In the genomic region with DNA sequence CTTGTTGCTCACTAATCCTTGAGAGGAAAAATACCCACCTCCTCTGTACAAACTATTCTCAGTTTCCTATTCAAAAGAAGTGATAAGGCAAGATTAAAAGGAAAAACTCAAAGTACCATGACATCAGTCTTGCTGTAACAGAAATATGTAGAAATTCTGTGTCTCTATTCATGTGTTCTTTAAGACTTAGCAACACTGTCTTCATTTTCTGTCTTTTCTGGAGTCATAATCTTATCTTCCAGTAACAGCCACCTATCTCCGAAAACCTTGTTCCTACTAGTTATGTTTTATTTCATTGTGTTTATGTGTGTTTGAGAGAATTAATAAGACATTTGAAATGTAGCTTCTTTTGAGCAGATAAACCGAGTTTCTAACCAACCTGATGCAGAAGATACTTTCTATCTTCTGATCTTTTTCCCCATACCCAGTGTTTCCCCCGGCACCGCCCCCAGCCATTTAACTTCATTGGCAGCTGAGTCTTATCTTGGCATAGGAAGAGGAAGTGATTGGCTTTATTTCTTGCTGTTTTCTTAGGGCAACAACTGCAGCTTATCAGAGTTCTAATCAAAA, we compare ENCODE assay signal across 13 cellular contexts. TPM values are rescaled to one million over a fixed set of nuclear protein-coding genes. Genes with fewer than 3 reads are reported as not detected.
DNase-seq lines count a peak whose midpoint lies in the region; ATAC-seq and TF ChIP-seq lines count a peak whose summit lies in the region.
"Had no signal": no experiment of that assay in that cellular context is flagged by ENCODE, and none has a peak within 500 bp of the region (broad histone marks: within the 10 kb centered on the region; RNA-seq: fewer than 3 reads in every experiment).

No MANE protein-coding gene starts in this region.

- H3K4me3 ChIP-seq in right cardiac atrium (ENCODE audit: low read length): peak overlapping the region; percentile 28
- no peak overlapping the region for H3K4me3 ChIP-seq in mammary epithelial cell (replicated peaks in 1 of 3; ENCODE audit: insufficient read depth in 1 of 3, low read depth in 2 of 3, low read length in 3 of 3)
- H3K4me3 ChIP-seq: MG63 had no signal

- H3K27me3 ChIP-seq in right cardiac atrium (ENCODE audit: control insufficient read depth, insufficient read depth) (no peaks in the 10 kb centered on the region), mammary epithelial cell (ENCODE audit: insufficient read depth, low read length) (no peaks in the 10 kb centered on the region)
- H3K27me3 ChIP-seq: MG63 had no signal

- no peak overlapping the region for H3K9ac ChIP-seq in mammary epithelial cell (ENCODE audit: insufficient read depth, low read length)

- H3K4me1 ChIP-seq in right cardiac atrium (ENCODE audit: control insufficient read depth, insufficient read depth, low read length) (peaks cover 2% of the 10 kb centered on the region), mammary epithelial cell (ENCODE audit: insufficient read depth, low read length) (no peaks in the 10 kb centered on the region)

- H3K4me3 Mint-ChIP-seq in activated naive CD8-positive, alpha-beta T cell: peak overlapping the region; percentile 69
- peak overlapping the region; percentile 70 for H3K4me3 Mint-ChIP-seq in stimulated activated naive CD8-positive, alpha-beta T cell treated with anti-CD3 and anti-CD28 coated beads, Interleukin-15, Interleukin-2, amounts not matched to agents 100 ng/mL and 50 ng/mL, for 24 hours
- H3K4me3 Mint-ChIP-seq: stimulated activated effector memory CD8-positive, alpha-beta T cell treated with anti-CD3 and anti-CD28 coated beads, Interleukin-12 subunit alpha, Interleukin-12 subunit beta, amount 100 ng/mL, for 72 hours had no signal

- H3K27me3 Mint-ChIP-seq in activated naive CD8-positive, alpha-beta T cell: no peaks in the 10 kb centered on the region
- no peaks in the 10 kb centered on the region for H3K27me3 Mint-ChIP-seq in stimulated activated naive CD8-positive, alpha-beta T cell treated with anti-CD3 and anti-CD28 coated beads, Interleukin-15, Interleukin-2, amounts not matched to agents 100 ng/mL and 50 ng/mL, for 24 hours

- H3K9me3 Mint-ChIP-seq in activated naive CD8-positive, alpha-beta T cell (ENCODE audit: low read depth): no peaks in the 10 kb centered on the region
- H3K9me3 Mint-ChIP-seq in stimulated activated naive CD8-positive, alpha-beta T cell treated with anti-CD3 and anti-CD28 coated beads, Interleukin-15, Interleukin-2, amounts not matched to agents 100 ng/mL and 50 ng/mL, for 24 hours: no peaks in the 10 kb centered on the region
- H3K9me3 Mint-ChIP-seq: stimulated activated effector memory CD8-positive, alpha-beta T cell treated with anti-CD3 and anti-CD28 coated beads, Interleukin-12 subunit alpha, Interleukin-12 subunit beta, amount 100 ng/mL, for 72 hours had no signal

- no peaks in the 10 kb centered on the region for H4K20me1 ChIP-seq in mammary epithelial cell (ENCODE audit: insufficient read depth, low read length)

- in situ Hi-C loops in mammary epithelial cell (cut with MboI; ENCODE audit: low sequenced_read_pairs in 2 of 2): no loop called here

- H3K79me2 ChIP-seq in mammary epithelial cell (ENCODE audit: insufficient read depth, low read length): peaks cover 65% of the 10 kb centered on the region

- BruUV-seq in mammary epithelial cell (replicated peaks; lab: Mats Ljungman, UMichigan): no TSS peak

- no peak overlapping the region for H3K4me2 ChIP-seq in mammary epithelial cell (ENCODE audit: insufficient read depth, low read depth, low read length)

- H3K4me1 Mint-ChIP-seq in activated naive CD8-positive, alpha-beta T cell (ENCODE audit: low read depth): peaks cover 55% of the 10 kb centered on the region
- H3K4me1 Mint-ChIP-seq in stimulated activated naive CD8-positive, alpha-beta T cell treated with anti-CD3 and anti-CD28 coated beads, Interleukin-15, Interleukin-2, amounts not matched to agents 100 ng/mL and 50 ng/mL, for 24 hours (ENCODE audit: low read depth): peaks cover 58% of the 10 kb centered on the region

- H3K9me3 ChIP-seq in right cardiac atrium (ENCODE audit: control insufficient read depth, low read length) (no peaks in the 10 kb centered on the region), mammary epithelial cell (replicated peaks; ENCODE audit: insufficient read depth, low read length) (no peaks in the 10 kb centered on the region)
- H3K9me3 ChIP-seq: MG63 had no signal

- no peak overlapping the region for H2AFZ ChIP-seq in mammary epithelial cell (ENCODE audit: low read depth, low read length)

- no peak overlapping the region for H3K27ac ChIP-seq in right cardiac atrium (ENCODE audit: low read length)
- no peak overlapping the region for H3K27ac ChIP-seq in mammary epithelial cell (ENCODE audit: insufficient read depth, low read depth, low read length)
- H3K27ac ChIP-seq in RWPE1: no peak overlapping the region

- H3K36me3 Mint-ChIP-seq in activated naive CD8-positive, alpha-beta T cell: peaks cover 18% of the 10 kb centered on the region
- H3K36me3 Mint-ChIP-seq in stimulated activated naive CD8-positive, alpha-beta T cell treated with anti-CD3 and anti-CD28 coated beads, Interleukin-15, Interleukin-2, amounts not matched to agents 100 ng/mL and 50 ng/mL, for 24 hours (ENCODE audit: low read depth): peaks cover 26% of the 10 kb centered on the region

- CTCF ChIA-PET in mammary epithelial cell (lab: Charles Lee; ENCODE audit: low non-redundant PET) (no interaction called here), RWPE1 (lab: Yijun Ruan, JAX) (no interaction called here)

- ATAC-seq in right cardiac atrium (peak in 1 of 2 donors; percentile 18), left cardiac atrium (no peak)
- ATAC-seq: esophagus mucosa; stimulated activated effector memory CD8-positive, alpha-beta T cell treated with anti-CD3 and anti-CD28 coated beads, Interleukin-12 subunit alpha, Interleukin-12 subunit beta, amount 100 ng/mL, for 72 hours had no signal

- H3K27ac Mint-ChIP-seq in activated naive CD8-positive, alpha-beta T cell: peak overlapping the region; percentile 93
- H3K27ac Mint-ChIP-seq in stimulated activated naive CD8-positive, alpha-beta T cell treated with anti-CD3 and anti-CD28 coated beads, Interleukin-15, Interleukin-2, amounts not matched to agents 100 ng/mL and 50 ng/mL, for 24 hours: peak overlapping the region; percentile 73
- H3K27ac Mint-ChIP-seq: stimulated activated effector memory CD8-positive, alpha-beta T cell treated with anti-CD3 and anti-CD28 coated beads, Interleukin-12 subunit alpha, Interleukin-12 subunit beta, amount 100 ng/mL, for 72 hours had no signal

- no peak for TF ChIP-seq CTCF in mammary epithelial cell (conservative IDR thresholded peaks at IDR 0.05 in 1 of 2, IDR thresholded peaks at IDR 0.05 in 1 of 2; ENCODE audit: extremely low read depth in 1 of 2, insufficient read depth in 1 of 2, low read depth in 1 of 2, low read length in 2 of 2)
- no peak for TF ChIP-seq CTCF in RWPE1 (conservative IDR thresholded peaks at IDR 0.05; ENCODE audit: low read depth)

- dilution Hi-C loops in mammary epithelial cell (cut with HindIII; ENCODE audit: low sequenced_read_pairs): no loop called here

- POLR2A ChIA-PET in RWPE1 (lab: Yijun Ruan, JAX; ENCODE audit: low non-redundant PET): no interaction called here

- no peak for DNase-seq in right cardiac atrium
- no peak for DNase-seq in left cardiac atrium
- DNase-seq in NAMALWA (ENCODE audit: low spot score): peak; percentile 32
- DNase-seq in mammary epithelial cell: no peak
- no peak for DNase-seq in NCI-H1930 (lab: John Stamatoyannopoulos, UW)
- no peak for DNase-seq in RWPE1 (ENCODE audit: low spot score)
- DNase-seq: anterior cingulate cortex, head of caudate nucleus, MG63 had no signal

- H3K36me3 ChIP-seq in mammary epithelial cell (ENCODE audit: insufficient read depth, low read length): no peaks in the 10 kb centered on the region
- H3K36me3 ChIP-seq: MG63 had no signal

- 51% methylated on average over 4 of the region's 4 CpGs for WGBS in right cardiac atrium
- 91% methylated on average over 4 of the region's 4 CpGs for WGBS in mammary epithelial cell (ENCODE audit: low coverage, missing lambda C conversion rate)

- intact Hi-C loops in right cardiac atrium (cut with DNase I) (no loop called here), left cardiac atrium (cut with DNase I) (no loop called here), mammary epithelial cell (cut with micrococcal nuclease) (no loop called here)

RNA-seq across cellular contexts. Expression of a gene that starts 8.1 kb away (rescaled TPM):
- total RNA-seq in right cardiac atrium (1 to 10 TPM; 4.8 to 7.9 (median 7.1) TPM), left cardiac atrium (1 to 10 TPM; 5.0 to 7.7 TPM), mammary epithelial cell (1 to 10 TPM; 5.5 to 8.1 TPM)
- polyA plus RNA-seq in right cardiac atrium (6.8 TPM), mammary epithelial cell (2.1 TPM)
- 0.98 TPM for polyA minus RNA-seq in mammary epithelial cell
